Comparison of ENCODE assay signal across 11 cellular contexts in genomic region chr17:31269597-31269996, GRCh38. TPM values are rescaled to one million over a fixed set of nuclear protein-coding genes. Genes with fewer than 3 reads are reported as not detected.
DNase-seq lines count a peak whose midpoint lies in the region; ATAC-seq lines count a peak whose summit lies in the region.
"Had no signal": no experiment of that assay in that cellular context is flagged by ENCODE, and none has a peak within 500 bp of the region (broad histone marks: within the 10 kb centered on the region; RNA-seq: fewer than 3 reads in every experiment).

No MANE protein-coding gene starts in this region.

- peaks cover 0 to 3% (median under 1%) of the 10 kb centered on the region in 4 donors for H3K4me1 Mint-ChIP-seq in CD4-positive, alpha-beta memory T cell

- no peak overlapping the region for H3K27ac Mint-ChIP-seq in CD4-positive, alpha-beta memory T cell

- POLR2A ChIA-PET in CD4-positive, alpha-beta memory T cell (lab: Charles Lee; ENCODE audit: partially characterized antibody): no interaction called here

- H3K27ac ChIP-seq in ectodermal cell (ENCODE audit: insufficient read depth, low read depth, low read length, poor library complexity, severe bottlenecking) (peak overlapping the region; percentile 80), mesenchymal stem cell (ENCODE audit: low read length, poor library complexity, severe bottlenecking) (peak overlapping the region; percentile 97)
- no peak overlapping the region for H3K27ac ChIP-seq in CD4-positive, alpha-beta memory T cell (ENCODE audit: low read depth, low read length)

- H3K4ac ChIP-seq in mesenchymal stem cell (ENCODE audit: low read depth in 1 of 2, low read length in 2 of 2): no peak overlapping the region

- no peaks in the 10 kb centered on the region for H3K27me3 Mint-ChIP-seq in CD4-positive, alpha-beta memory T cell

- no peak overlapping the region for H4K8ac ChIP-seq in mesenchymal stem cell (ENCODE audit: low read length)

- intact Hi-C loops in CD4-positive, alpha-beta memory T cell (cut with micrococcal nuclease): no loop called here

- DNase-seq in AG08395 (ENCODE audit: low spot score): peak; percentile 92
- peak; percentile 98 for DNase-seq in M059J (ENCODE audit: low read depth)
- peak; percentile 97 for DNase-seq in mesenchymal stem cell
- DNase-seq in CD4-positive, alpha-beta memory T cell: no peak
- DNase-seq in NK-92 treated with Interleukin-12 subunit alpha and Interleukin-12 subunit beta, amount 100 ng/mL, for 24 hours (lab: John Stamatoyannopoulos, UW): no peak
- DNase-seq in activated CD4-positive, alpha-beta T cell treated with anti-CD3 and anti-CD28 coated beads for 1 hour: no peak
- DNase-seq: DMS53, NCI-H748 treated with DMSO at 0.1 percent for 48 hours had no signal

- H3K4me1 ChIP-seq in ectodermal cell (ENCODE audit: control insufficient read depth, insufficient read depth, low read length): peaks cover 3% of the 10 kb centered on the region
- peaks cover 9% of the 10 kb centered on the region for H3K4me1 ChIP-seq in mesenchymal stem cell (ENCODE audit: control insufficient read depth, insufficient read depth, low read depth, low read length)
- no peaks in the 10 kb centered on the region for H3K4me1 ChIP-seq in CD4-positive, alpha-beta memory T cell (ENCODE audit: insufficient read depth, low read length)

- 50 to 68% methylated on average over 1 of the region's 1 CpG for WGBS in ectodermal cell, 2 experiments
- 0% methylated on average over 1 of the region's 1 CpG for WGBS in mesenchymal stem cell

- H3K4me2 ChIP-seq in mesenchymal stem cell (ENCODE audit: low read length, poor library complexity, severe bottlenecking): no peak overlapping the region

- H3K27me3 ChIP-seq in ectodermal cell (ENCODE audit: control insufficient read depth, insufficient read depth, low read length, poor library complexity, severe bottlenecking) (no peaks in the 10 kb centered on the region), mesenchymal stem cell (ENCODE audit: control insufficient read depth in 1 of 2, insufficient read depth in 1 of 2, low read length in 2 of 2) (no peaks in the 10 kb centered on the region)
- H3K27me3 ChIP-seq in CD4-positive, alpha-beta memory T cell (ENCODE audit: insufficient read depth, low read length): no peaks in the 10 kb centered on the region

- no peak overlapping the region for H2AFZ ChIP-seq in mesenchymal stem cell (ENCODE audit: low read depth, low read length)

- no peak for ATAC-seq in HG02884 (IDR thresholded peaks at IDR 0.05; ENCODE audit: unreplicated experiment)

- peaks cover 0 to 2% (median 0%) of the 10 kb centered on the region in 8 donors for H3K9me3 Mint-ChIP-seq in CD4-positive, alpha-beta memory T cell

- peaks cover 8 to 14% of the 10 kb centered on the region in 2 donors for H3K36me3 Mint-ChIP-seq in CD4-positive, alpha-beta memory T cell

- H3K9ac ChIP-seq in mesenchymal stem cell (ENCODE audit: low read length): peak overlapping the region; percentile 74

- no peak overlapping the region for H3K14ac ChIP-seq in mesenchymal stem cell (ENCODE audit: low read length in 2 of 2)

- H3K79me1 ChIP-seq in mesenchymal stem cell (replicated peaks; ENCODE audit: low read length, poor library complexity, severe bottlenecking): peaks cover 4% of the 10 kb centered on the region

- H3K23ac ChIP-seq in mesenchymal stem cell (ENCODE audit: low read length in 2 of 2): no peak overlapping the region

- no peak overlapping the region for H2BK15ac ChIP-seq in mesenchymal stem cell (ENCODE audit: low read depth, poor library complexity, severe bottlenecking)

- peak overlapping the region in 1 of 2 experiments; percentile 93 for H2BK12ac ChIP-seq in mesenchymal stem cell (ENCODE audit: low read length in 2 of 2)

- no peak overlapping the region for H2BK5ac ChIP-seq in mesenchymal stem cell (ENCODE audit: low read depth, low read length, poor library complexity, severe bottlenecking)

- CTCF ChIA-PET in CD4-positive, alpha-beta memory T cell (lab: Charles Lee; ENCODE audit: partially characterized antibody): interaction anchor here (1.0 kb wide), 1 partner anchor 16 kb away, joined by 3 read pairs; no protein-coding TSS in a partner anchor

- H3K4me3 ChIP-seq in ectodermal cell (ENCODE audit: insufficient read depth, low read depth, low read length): no peak overlapping the region
- no peak overlapping the region for H3K4me3 ChIP-seq in mesenchymal stem cell (ENCODE audit: insufficient read depth in 1 of 2, low read depth in 1 of 2, low read length in 2 of 2)
- no peak overlapping the region for H3K4me3 ChIP-seq in CD4-positive, alpha-beta memory T cell (ENCODE audit: low read length in 2 of 2)
- H3K4me3 ChIP-seq: HAP-1 had no signal

- H3K9me3 ChIP-seq in ectodermal cell (ENCODE audit: control insufficient read depth, low read length) (no peaks in the 10 kb centered on the region), mesenchymal stem cell (ENCODE audit: control insufficient read depth, low read length) (no peaks in the 10 kb centered on the region)
- no peaks in the 10 kb centered on the region for H3K9me3 ChIP-seq in CD4-positive, alpha-beta memory T cell (ENCODE audit: control insufficient read depth in 1 of 2, low read length in 2 of 2)
- H3K9me3 ChIP-seq: HAP-1 had no signal

- H3K18ac ChIP-seq in mesenchymal stem cell (ENCODE audit: low read depth in 1 of 2, low read length in 2 of 2): peak overlapping the region in 1 of 2 experiments; percentile 62

- H4K91ac ChIP-seq in mesenchymal stem cell (ENCODE audit: low read length): peak overlapping the region; percentile 83

- H3K4me3 Mint-ChIP-seq in CD4-positive, alpha-beta memory T cell: no peak overlapping the region

- H2AK5ac ChIP-seq in mesenchymal stem cell (ENCODE audit: low read length, severe bottlenecking): no peak overlapping the region

- H3K36me3 ChIP-seq in ectodermal cell (ENCODE audit: control insufficient read depth, insufficient read depth, low read length) (peaks cover 6% of the 10 kb centered on the region), mesenchymal stem cell (ENCODE audit: control insufficient read depth in 1 of 2, insufficient read depth in 2 of 2, low read depth in 1 of 2, low read length in 2 of 2) (peaks cover 0 to 31% of the 10 kb centered on the region in 2 experiments)
- peaks cover 3% of the 10 kb centered on the region for H3K36me3 ChIP-seq in CD4-positive, alpha-beta memory T cell (ENCODE audit: insufficient read depth, low read length)

- H2BK120ac ChIP-seq in mesenchymal stem cell (ENCODE audit: low read depth, low read length): peak overlapping the region; percentile 85

RNA-seq across cellular contexts. Expression of gene OMG, which starts 27.4 kb away (rescaled TPM):
- not detected in 2 replicates for total RNA-seq in M059J (2014; rRNA removed; shearing (Covaris generic))
- polyA plus RNA-seq in ectodermal cell (2013, experiment 1 of 4): not detected
- polyA plus RNA-seq in ectodermal cell (2013, experiment 2 of 4): not detected
- polyA plus RNA-seq in ectodermal cell (2013, experiment 3 of 4): not detected
- polyA plus RNA-seq in ectodermal cell (2013, experiment 4 of 4): not detected
- 2.8 TPM for polyA plus RNA-seq in mesenchymal stem cell (2013, experiment 1 of 2)
- 2.5 TPM for polyA plus RNA-seq in mesenchymal stem cell (2013, experiment 2 of 2)
- under 1 TPM; 0.69 to 0.84 TPM for total RNA-seq in CD4-positive, alpha-beta memory T cell
- under 1 TPM in 1 of 2 donors, not detected in 1; 0.61 TPM for polyA plus RNA-seq in CD4-positive, alpha-beta memory T cell

RNA-seq across cellular contexts. Expression of gene EVI2B, which starts 44.3 kb away (rescaled TPM):
- 1.5 and 2.4 TPM in 2 replicates for total RNA-seq in M059J (2014; rRNA removed; shearing (Covaris generic))
- polyA plus RNA-seq in ectodermal cell (2013, experiment 1 of 4): not detected
- not detected for polyA plus RNA-seq in ectodermal cell (2013, experiment 2 of 4)
- polyA plus RNA-seq in ectodermal cell (2013, experiment 3 of 4): not detected
- not detected for polyA plus RNA-seq in ectodermal cell (2013, experiment 4 of 4)
- 4.1 TPM for polyA plus RNA-seq in mesenchymal stem cell (2013, experiment 1 of 2)
- 4.2 TPM for polyA plus RNA-seq in mesenchymal stem cell (2013, experiment 2 of 2)
- 100 to 1,000 TPM; 174 to 176 TPM for total RNA-seq in CD4-positive, alpha-beta memory T cell
- 100 to 1,000 TPM in 1 of 2 donors, 10 to 100 TPM in 1; 99.2 to 103 TPM for polyA plus RNA-seq in CD4-positive, alpha-beta memory T cell

RNA-seq across cellular contexts. Expression of gene EVI2A, which starts 51.8 kb away (rescaled TPM):
- total RNA-seq in M059J (2014; rRNA removed; shearing (Covaris generic)): 7.4 and 7.7 TPM in 2 replicates
- polyA plus RNA-seq in ectodermal cell (2013, experiment 1 of 4): not detected
- polyA plus RNA-seq in ectodermal cell (2013, experiment 2 of 4): not detected
- not detected for polyA plus RNA-seq in ectodermal cell (2013, experiment 3 of 4)
- polyA plus RNA-seq in ectodermal cell (2013, experiment 4 of 4): not detected
- 1.6 TPM for polyA plus RNA-seq in mesenchymal stem cell (2013, experiment 1 of 2)
- polyA plus RNA-seq in mesenchymal stem cell (2013, experiment 2 of 2): 1.5 TPM
- 100 to 1,000 TPM; 133 to 139 TPM for total RNA-seq in CD4-positive, alpha-beta memory T cell
- 10 to 100 TPM; 70.1 to 76.9 TPM for polyA plus RNA-seq in CD4-positive, alpha-beta memory T cell

Comparison
In these comparisons a context has a peak if more than half of its experiments do, and no peak if none do; other contexts are left out.
1. DNase-seq: peak in AG08395 (single experiment), M059J (single experiment) and mesenchymal stem cell (single experiment); none in CD4-positive, alpha-beta memory T cell (0 of 5), NK-92 treated with Interleukin-12 subunit alpha and Interleukin-12 subunit beta, amount 100 ng/mL, for 24 hours (single experiment) and activated CD4-positive, alpha-beta T cell treated with anti-CD3 and anti-CD28 coated beads for 1 hour (single experiment).
2. RNA of gene EVI2B, which starts 44.3 kb away (total RNA-seq): 174 to 176 TPM in CD4-positive, alpha-beta memory T cell; 1.5 to 2.4 TPM in M059J; every median in the first group is over 10 times any median in the second.
3. RNA of gene EVI2A, which starts 51.8 kb away (total RNA-seq): 133 to 139 TPM in CD4-positive, alpha-beta memory T cell; 7.4 to 7.7 TPM in M059J; every median in the first group is over 10 times any median in the second.